Comparison of ENCODE assay signal across 1 cellular context in genomic region chr1:210129759-210130158, GRCh38.
TF ChIP-seq lines count a peak whose summit lies in the region.

No MANE protein-coding gene starts in this region.

TF ChIP-seq in WTC11, 78 proteins besides CTCF, POLR2A, EP300 and RAD21 (continued from another document):
- TF ChIP-seq HMGXB4 (CRISPR knock-in tag; IDR thresholded peaks at IDR 0.05), result no peak
- TF ChIP-seq, protein P1, sequence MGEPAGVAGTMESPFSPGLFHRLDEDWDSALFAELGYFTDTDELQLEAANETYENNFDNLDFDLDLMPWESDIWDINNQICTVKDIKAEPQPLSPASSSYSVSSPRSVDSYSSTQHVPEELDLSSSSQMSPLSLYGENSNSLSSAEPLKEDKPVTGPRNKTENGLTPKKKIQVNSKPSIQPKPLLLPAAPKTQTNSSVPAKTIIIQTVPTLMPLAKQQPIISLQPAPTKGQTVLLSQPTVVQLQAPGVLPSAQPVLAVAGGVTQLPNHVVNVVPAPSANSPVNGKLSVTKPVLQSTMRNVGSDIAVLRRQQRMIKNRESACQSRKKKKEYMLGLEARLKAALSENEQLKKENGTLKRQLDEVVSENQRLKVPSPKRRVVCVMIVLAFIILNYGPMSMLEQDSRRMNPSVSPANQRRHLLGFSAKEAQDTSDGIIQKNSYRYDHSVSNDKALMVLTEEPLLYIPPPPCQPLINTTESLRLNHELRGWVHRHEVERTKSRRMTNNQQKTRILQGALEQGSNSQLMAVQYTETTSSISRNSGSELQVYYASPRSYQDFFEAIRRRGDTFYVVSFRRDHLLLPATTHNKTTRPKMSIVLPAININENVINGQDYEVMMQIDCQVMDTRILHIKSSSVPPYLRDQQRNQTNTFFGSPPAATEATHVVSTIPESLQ (CRISPR knock-in tag; IDR thresholded peaks at IDR 0.05), result no peak
- TF ChIP-seq SMAD4 (CRISPR knock-in tag; IDR thresholded peaks at IDR 0.05), result no peak
